In the genomic region with DNA sequence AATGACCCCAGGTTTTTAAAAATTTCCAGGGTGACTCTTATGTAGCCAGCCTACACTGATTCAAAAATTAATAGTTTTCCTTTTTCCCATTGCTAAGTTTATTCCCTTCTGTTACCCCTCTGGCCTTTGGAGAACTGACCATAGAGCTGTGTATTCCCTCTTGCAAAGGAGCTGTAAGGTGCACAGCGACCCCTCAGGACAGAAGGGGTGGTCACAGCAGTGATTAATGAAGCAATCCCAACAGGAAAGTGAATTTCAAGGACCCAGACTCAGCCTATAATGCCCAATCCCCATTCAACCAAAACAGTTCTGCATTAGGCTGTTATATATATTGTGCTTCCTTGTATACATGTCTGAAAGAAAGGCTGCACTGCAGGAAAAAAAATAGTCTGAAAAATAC, we compare ENCODE assay signal across 24 cellular contexts.
DNase-seq lines count a peak whose midpoint lies in the region; FAIRE-seq and TF ChIP-seq lines count a peak whose summit lies in the region.
"Had no signal": no experiment of that assay in that cellular context is flagged by ENCODE, and none has a peak within 500 bp of the region (broad histone marks: within the 10 kb centered on the region; RNA-seq: fewer than 3 reads in every experiment).

No MANE protein-coding gene starts in this region.

- H3F3A ChIP-seq in smooth muscle cell (ENCODE audit: low read depth) = no peaks in the 10 kb centered on the region

- H3K36me3 ChIP-seq in H1 (ENCODE audit: control insufficient read depth in 2 of 4, insufficient read depth in 4 of 4, low read length in 3 of 4) (no peaks in the 10 kb centered on the region), smooth muscle cell (ENCODE audit: low read depth) (no peaks in the 10 kb centered on the region)
- H3K36me3 ChIP-seq: cardiac muscle cell, left lung had no signal

- no peak overlapping the region for H2BK120ac ChIP-seq in H1 (replicated peaks; ENCODE audit: low read depth, low read length)

- POLR2A ChIA-PET in H1 (lab: Charles Lee; ENCODE audit: partially characterized antibody) = no interaction called here

- H3K4me1 ChIP-seq in H1 (replicated peaks in 1 of 4; ENCODE audit: control insufficient read depth in 3 of 4, insufficient read depth in 4 of 4, low read length in 3 of 4) (peaks cover 0 to 2% (median 0%) of the 10 kb centered on the region in 4 experiments; a peak in 1 of 7 replicates), smooth muscle cell (ENCODE audit: low read depth) (no peaks in the 10 kb centered on the region)
- H3K4me1 ChIP-seq: left lung had no signal

- H3K27me3 ChIP-seq in H1 (replicated peaks in 1 of 4; ENCODE audit: control insufficient read depth in 3 of 4, extremely low read depth in 1 of 4, insufficient read depth in 3 of 4, low read length in 3 of 4) = no peaks in the 10 kb centered on the region
- H3K27me3 ChIP-seq in smooth muscle cell (ENCODE audit: low read depth) = no peaks in the 10 kb centered on the region
- H3K27me3 ChIP-seq: cardiac muscle cell had no signal

- no peak overlapping the region for H2BK15ac ChIP-seq in H1 (ENCODE audit: low read length)

- H2AK5ac ChIP-seq in H1 (ENCODE audit: low read depth, low read length) = no peak overlapping the region

- H4K20me1 ChIP-seq in H1 (replicated peaks in 1 of 2; ENCODE audit: control insufficient read depth in 1 of 2, insufficient read depth in 2 of 2, low read length in 2 of 2) (no peaks in the 10 kb centered on the region), smooth muscle cell (ENCODE audit: low read depth) (no peaks in the 10 kb centered on the region)

- H2BK12ac ChIP-seq in H1 (ENCODE audit: low read depth, low read length) = no peak overlapping the region

- H3K23me2 ChIP-seq in H1 (ENCODE audit: low read depth, low read length) = no peaks in the 10 kb centered on the region

- H2BK5ac ChIP-seq in H1 (ENCODE audit: low read depth, low read length) = no peak overlapping the region

- TF ChIP-seq POLR2A in NB4 (IDR thresholded peaks at IDR 0.05; ENCODE audit: extremely low read depth, insufficient read length) (no peak), H1 (IDR thresholded peaks at IDR 0.05; ENCODE audit: control extremely low read depth in 1 of 2, low read depth in 2 of 2, low read length in 2 of 2) (no peak)

- peaks cover 0 to 1% of the 10 kb centered on the region in 2 experiments; a peak in 1 of 4 replicates for H3K9me3 ChIP-seq in H1 (ENCODE audit: insufficient read depth in 2 of 2, low read depth in 1 of 2, low read length in 1 of 2)
- H3K9me3 ChIP-seq in smooth muscle cell (replicated peaks; ENCODE audit: low read depth) = no peaks in the 10 kb centered on the region
- H3K9me3 ChIP-seq: left lung had no signal

- DNase-seq in GM12864 (ENCODE audit: low read depth) (no peak), NB4 (ENCODE audit: low read depth) (no peak), H1 (ENCODE audit: low read depth in 1 of 2, low spot score in 2 of 2) (no peak), smooth muscle cell (lab: John Stamatoyannopoulos, UW; ENCODE audit: unreplicated experiment) (no peak), NCI-H1092 treated with DMSO at 0.1 percent for 48 hours (lab: John Stamatoyannopoulos, UW) (no peak)
- DNase-seq in stimulated activated CD4-positive, alpha-beta T cell treated with anti-CD3 and anti-CD28 coated beads, Interleukin-2, amount 100 ng/mL, for 24 hours = no peak
- DNase-seq in activated CD8-positive, alpha-beta memory T cell treated with anti-CD3 and anti-CD28 coated beads for 24 hours = no peak
- DNase-seq: activated naive CD4-positive, alpha-beta T cell treated with Interleukin-2 at 50 U/mL for 16 hours; activated T-cell treated with anti-CD3 and anti-CD28 coated beads, Interleukin-2, amount 50 U/mL, for 4 hours; amniotic stem cell; Calu3; glutamatergic neuron; Kasumi-1; left lung; NCI-H1105 treated with DMSO at 0.1 percent for 48 hours; NCI-H2081; NCI-H345; NCI-H774; SHP77 treated with DMSO at 0.1 percent for 48 hours; stimulated activated CD4-positive, alpha-beta T cell treated with anti-CD3 and anti-CD28 coated beads, Interleukin-1b, Interleukin-23, amount 100 ng/mL, for 48 hours; stimulated activated naive CD4-positive, alpha-beta T cell; T-cell had no signal

- H3K18ac ChIP-seq in H1 (ENCODE audit: extremely low read depth, low read length) = no peak overlapping the region

- no peak for TF ChIP-seq EP300 in H1 (IDR thresholded peaks at IDR 0.05; ENCODE audit: borderline replicate concordance in 1 of 2, low read depth in 2 of 2, low read length in 2 of 2)

- H3K27ac ChIP-seq in H1 (ENCODE audit: low read depth, low read length) = no peak overlapping the region
- H3K27ac ChIP-seq in smooth muscle cell (ENCODE audit: low read depth) = no peak overlapping the region
- H3K27ac ChIP-seq: cardiac muscle cell, left lung had no signal

- H4K8ac ChIP-seq in H1 (ENCODE audit: extremely low read depth, insufficient read depth, low read length) = no peak overlapping the region

- no peak overlapping the region for H4K5ac ChIP-seq in H1 (ENCODE audit: insufficient read length, low read depth, low read length)

- H3K56ac ChIP-seq in H1 (replicated peaks; ENCODE audit: insufficient read length, low read depth, low read length) = no peak overlapping the region

- H3K23ac ChIP-seq in H1 (ENCODE audit: insufficient read length) = no peak overlapping the region

- H2AFZ ChIP-seq in H1 (ENCODE audit: low read length) = 0 out of 2 replicates have a peak overlapping the region, but pooled peaks have one; percentile 11
- H2AFZ ChIP-seq in smooth muscle cell (ENCODE audit: low read depth) = no peak overlapping the region

- no peak overlapping the region for H3K4me3 ChIP-seq in GM12864 (ENCODE audit: low read depth, low read length)
- H3K4me3 ChIP-seq in NB4 (ENCODE audit: low read depth, low read length) = no peak overlapping the region
- H3K4me3 ChIP-seq in H1 (ENCODE audit: extremely low read depth in 1 of 4, insufficient read depth in 2 of 4, low read depth in 3 of 4, low read length in 4 of 4) = no peak overlapping the region
- H3K4me3 ChIP-seq in smooth muscle cell = no peak overlapping the region
- H3K4me3 ChIP-seq: cardiac muscle cell, left lung had no signal

- no peak for FAIRE-seq in H1 (lab: Jason Lieb, UNC)
- FAIRE-seq: GM18507 had no signal

- no peak overlapping the region for H4K91ac ChIP-seq in H1 (replicated peaks; ENCODE audit: insufficient read length, low read length)

- H2BK20ac ChIP-seq in H1 (ENCODE audit: low read length) = no peak overlapping the region

- TF ChIP-seq RAD21 in H1 (IDR thresholded peaks at IDR 0.05 in 1 of 2, conservative IDR thresholded peaks at IDR 0.05 in 1 of 2; ENCODE audit: low read depth in 2 of 2, low read length in 2 of 2) = peak; percentile 19 to 31; a peak in 3 of 4 replicates

- peak; percentile 15 for TF ChIP-seq CTCF in GM12864 (IDR thresholded peaks at IDR 0.05; ENCODE audit: low read depth, low read length, missing control alignments)
- peak; percentile 15 for TF ChIP-seq CTCF in NB4 (IDR thresholded peaks at IDR 0.05; ENCODE audit: low read depth, low read length)
- TF ChIP-seq CTCF in H1 (IDR thresholded peaks at IDR 0.05; ENCODE audit: control extremely low read depth in 1 of 3, insufficient read depth in 1 of 3, low read depth in 1 of 3, low read length in 3 of 3) = peak; percentile 38 to 67 (median 56)
- peak; percentile 9 for TF ChIP-seq CTCF in smooth muscle cell (IDR thresholded peaks at IDR 0.05; ENCODE audit: borderline replicate concordance, insufficient read depth, poor library complexity, severe bottlenecking)

- H3K79me2 ChIP-seq in H1 (ENCODE audit: control insufficient read depth in 1 of 2, insufficient read depth in 2 of 2, low read length in 2 of 2) (no peaks in the 10 kb centered on the region), smooth muscle cell (ENCODE audit: low read depth) (no peaks in the 10 kb centered on the region)

- H3K4me2 ChIP-seq in H1 (ENCODE audit: insufficient read depth in 1 of 2, low read depth in 2 of 2, low read length in 2 of 2) = no peak overlapping the region
- H3K4me2 ChIP-seq in smooth muscle cell = no peak overlapping the region

- 14% methylated on average over 1 of the region's 1 CpG; no CpG with 5 or more reads in 1 of the 2 experiments for WGBS in H1 (ENCODE audit: extremely low coverage in 1 of 2, insufficient coverage in 1 of 2, insufficient read length in 1 of 2, insufficient replicate concordance in 2 of 2, low coverage in 1 of 2, low lambda C conversion rate in 2 of 2, missing lambda C conversion rate in 1 of 2), 2 experiments
- WGBS in smooth muscle cell (ENCODE audit: low lambda C conversion rate) = 29% methylated on average over 1 of the region's 1 CpG

- no peak overlapping the region for H3K14ac ChIP-seq in H1 (ENCODE audit: insufficient read length)

- CTCF ChIA-PET in H1 (lab: Charles Lee; ENCODE audit: partially characterized antibody) = interaction anchor here (0.7 to 4.7 kb wide), 20 partner anchors 8 to 402 kb away, joined by 3 to 59 read pairs (median 4); no protein-coding TSS in a partner anchor

- no peak overlapping the region for H3K4ac ChIP-seq in H1 (replicated peaks; ENCODE audit: insufficient read length, low read depth, low read length)

- H3K79me1 ChIP-seq in H1 (ENCODE audit: low read depth, low read length) = no peaks in the 10 kb centered on the region

- no peak overlapping the region for H3K9ac ChIP-seq in H1 (replicated peaks in 1 of 4; ENCODE audit: extremely low read depth in 1 of 4, low read depth in 3 of 4, low read length in 3 of 4)
- no peak overlapping the region for H3K9ac ChIP-seq in smooth muscle cell (ENCODE audit: low read depth)

TF ChIP-seq in H1, 55 proteins besides CTCF, POLR2A, EP300 and RAD21:
- TF ChIP-seq FOSL1 (IDR thresholded peaks at IDR 0.05; ENCODE audit: insufficient read depth, low read depth, low read length) = no peak
- no peak for TF ChIP-seq RFX5 (IDR thresholded peaks at IDR 0.05; ENCODE audit: borderline replicate concordance, low read depth, low read length)
- TF ChIP-seq SP2 (IDR thresholded peaks at IDR 0.05; ENCODE audit: low read length) = peak; percentile 12; the same call in 1 of the 2 replicates
- TF ChIP-seq CEBPB (IDR thresholded peaks at IDR 0.05; ENCODE audit: low read depth, low read length) = peak; percentile 81
- TF ChIP-seq CHD1 (IDR thresholded peaks at IDR 0.05; ENCODE audit: low read depth, low read length) = no peak
